ENCODE assay signal across 1 cellular context in the genomic region with DNA sequence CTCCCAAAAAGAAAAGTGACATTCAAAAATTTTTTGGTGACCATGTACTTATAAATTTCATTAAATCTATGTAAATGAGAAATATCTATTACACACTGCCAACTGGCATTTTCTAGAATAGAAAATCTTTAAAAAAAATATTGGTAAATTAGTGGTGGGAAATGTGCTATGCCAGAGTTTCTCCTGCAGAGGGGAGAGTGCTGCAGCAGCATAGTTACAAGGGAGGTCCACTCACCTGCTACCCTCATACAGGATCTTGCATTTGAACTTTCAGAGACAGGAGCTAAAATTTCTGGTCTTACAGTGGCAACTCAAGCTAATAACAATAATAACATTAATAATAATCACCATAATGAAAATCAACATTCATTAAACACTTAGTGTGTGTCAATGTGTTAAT.
TF ChIP-seq lines count a peak whose summit lies in the region.

No MANE protein-coding gene starts in this region.

TF ChIP-seq in HepG2, 621 proteins besides CTCF, POLR2A, EP300 and RAD21 (continued from another document):
- TF ChIP-seq, protein P1, sequence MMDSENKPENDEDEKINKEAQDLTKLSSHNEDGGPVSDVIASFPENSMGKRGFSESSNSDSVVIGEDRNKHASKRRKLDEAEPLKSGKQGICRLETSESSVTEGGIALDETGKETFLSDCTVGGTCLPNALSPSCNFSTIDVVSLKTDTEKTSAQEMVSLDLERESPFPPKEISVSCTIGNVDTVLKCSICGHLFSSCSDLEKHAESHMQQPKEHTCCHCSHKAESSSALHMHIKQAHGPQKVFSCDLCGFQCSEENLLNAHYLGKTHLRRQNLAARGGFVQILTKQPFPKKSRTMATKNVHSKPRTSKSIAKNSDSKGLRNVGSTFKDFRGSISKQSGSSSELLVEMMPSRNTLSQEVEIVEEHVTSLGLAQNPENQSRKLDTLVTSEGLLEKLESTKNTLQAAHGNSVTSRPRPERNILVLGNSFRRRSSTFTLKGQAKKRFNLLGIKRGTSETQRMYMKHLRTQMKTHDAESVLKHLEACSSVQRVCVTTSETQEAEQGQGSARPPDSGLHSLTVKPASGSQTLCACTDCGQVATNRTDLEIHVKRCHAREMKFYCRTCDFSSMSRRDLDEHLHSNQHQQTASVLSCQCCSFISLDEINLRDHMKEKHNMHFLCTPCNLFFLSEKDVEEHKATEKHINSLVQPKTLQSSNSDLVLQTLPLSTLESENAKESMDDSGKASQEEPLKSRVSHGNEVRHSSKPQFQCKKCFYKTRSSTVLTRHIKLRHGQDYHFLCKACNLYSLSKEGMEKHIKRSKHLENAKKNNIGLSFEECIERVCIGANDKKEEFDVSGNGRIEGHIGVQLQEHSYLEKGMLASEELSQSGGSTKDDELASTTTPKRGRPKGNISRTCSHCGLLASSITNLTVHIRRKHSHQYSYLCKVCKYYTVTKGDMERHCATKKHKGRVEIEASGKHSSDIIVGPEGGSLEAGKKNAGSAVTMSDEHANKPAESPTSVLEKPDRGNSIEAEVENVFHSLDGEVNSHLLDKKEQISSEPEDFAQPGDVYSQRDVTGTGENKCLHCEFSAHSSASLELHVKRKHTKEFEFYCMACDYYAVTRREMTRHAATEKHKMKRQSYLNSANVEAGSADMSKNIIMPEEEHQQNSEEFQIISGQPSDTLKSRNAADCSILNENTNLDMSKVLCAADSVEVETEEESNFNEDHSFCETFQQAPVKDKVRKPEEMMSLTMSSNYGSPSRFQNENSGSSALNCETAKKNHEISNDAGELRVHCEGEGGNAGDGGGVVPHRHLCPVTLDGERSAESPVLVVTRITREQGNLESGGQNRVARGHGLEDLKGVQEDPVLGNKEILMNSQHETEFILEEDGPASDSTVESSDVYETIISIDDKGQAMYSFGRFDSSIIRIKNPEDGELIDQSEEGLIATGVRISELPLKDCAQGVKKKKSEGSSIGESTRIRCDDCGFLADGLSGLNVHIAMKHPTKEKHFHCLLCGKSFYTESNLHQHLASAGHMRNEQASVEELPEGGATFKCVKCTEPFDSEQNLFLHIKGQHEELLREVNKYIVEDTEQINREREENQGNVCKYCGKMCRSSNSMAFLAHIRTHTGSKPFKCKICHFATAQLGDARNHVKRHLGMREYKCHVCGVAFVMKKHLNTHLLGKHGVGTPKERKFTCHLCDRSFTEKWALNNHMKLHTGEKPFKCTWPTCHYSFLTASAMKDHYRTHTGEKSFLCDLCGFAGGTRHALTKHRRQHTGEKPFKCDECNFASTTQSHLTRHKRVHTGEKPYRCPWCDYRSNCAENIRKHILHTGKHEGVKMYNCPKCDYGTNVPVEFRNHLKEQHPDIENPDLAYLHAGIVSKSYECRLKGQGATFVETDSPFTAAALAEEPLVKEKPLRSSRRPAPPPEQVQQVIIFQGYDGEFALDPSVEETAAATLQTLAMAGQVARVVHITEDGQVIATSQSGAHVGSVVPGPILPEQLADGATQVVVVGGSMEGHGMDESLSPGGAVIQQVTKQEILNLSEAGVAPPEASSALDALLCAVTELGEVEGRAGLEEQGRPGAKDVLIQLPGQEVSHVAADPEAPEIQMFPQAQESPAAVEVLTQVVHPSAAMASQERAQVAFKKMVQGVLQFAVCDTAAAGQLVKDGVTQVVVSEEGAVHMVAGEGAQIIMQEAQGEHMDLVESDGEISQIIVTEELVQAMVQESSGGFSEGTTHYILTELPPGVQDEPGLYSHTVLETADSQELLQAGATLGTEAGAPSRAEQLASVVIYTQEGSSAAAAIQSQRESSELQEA (CRISPR knock-in tag; IDR thresholded peaks at IDR 0.05; ENCODE audit: not compliant biosample characterization) = no peak
- TF ChIP-seq CBX1 (IDR thresholded peaks at IDR 0.05; ENCODE audit: low read depth) (no peak), ZNF260 (CRISPR knock-in tag; IDR thresholded peaks at IDR 0.05; ENCODE audit: borderline replicate concordance, low read depth) (no peak), BCL6 (CRISPR knock-in tag; IDR thresholded peaks at IDR 0.05) (no peak), SMC3 (IDR thresholded peaks at IDR 0.05; ENCODE audit: low read length) (peak; percentile 13; the same call in 1 of the 2 replicates), STAG1 (CRISPR knock-in tag; IDR thresholded peaks at IDR 0.05) (peak; percentile 47)
- TF ChIP-seq, protein P2, sequence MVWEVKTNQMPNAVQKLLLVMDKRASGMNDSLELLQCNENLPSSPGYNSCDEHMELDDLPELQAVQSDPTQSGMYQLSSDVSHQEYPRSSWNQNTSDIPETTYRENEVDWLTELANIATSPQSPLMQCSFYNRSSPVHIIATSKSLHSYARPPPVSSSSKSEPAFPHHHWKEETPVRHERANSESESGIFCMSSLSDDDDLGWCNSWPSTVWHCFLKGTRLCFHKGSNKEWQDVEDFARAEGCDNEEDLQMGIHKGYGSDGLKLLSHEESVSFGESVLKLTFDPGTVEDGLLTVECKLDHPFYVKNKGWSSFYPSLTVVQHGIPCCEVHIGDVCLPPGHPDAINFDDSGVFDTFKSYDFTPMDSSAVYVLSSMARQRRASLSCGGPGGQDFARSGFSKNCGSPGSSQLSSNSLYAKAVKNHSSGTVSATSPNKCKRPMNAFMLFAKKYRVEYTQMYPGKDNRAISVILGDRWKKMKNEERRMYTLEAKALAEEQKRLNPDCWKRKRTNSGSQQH (CRISPR knock-in tag; IDR thresholded peaks at IDR 0.05; ENCODE audit: low read depth) = no peak
